Comparison of ENCODE assay signal across 11 cellular contexts in genomic region chr16:15493416-15494181, GRCh38. TPM values are rescaled to one million over a fixed set of nuclear protein-coding genes. Genes with fewer than 3 reads are reported as not detected.
DNase-seq lines count a peak whose midpoint lies in the region; ATAC-seq and TF ChIP-seq lines count a peak whose summit lies in the region.
"Had no signal": no experiment of that assay in that cellular context is flagged by ENCODE, and none has a peak within 500 bp of the region (broad histone marks: within the 10 kb centered on the region; RNA-seq: fewer than 3 reads in every experiment).

No MANE protein-coding gene starts in this region.

- H3K9me3 Mint-ChIP-seq in GM23338: peaks cover 2% of the 10 kb centered on the region; the same call in 2 of the 3 replicates
- no peaks in the 10 kb centered on the region for H3K9me3 Mint-ChIP-seq in activated CD4-positive, alpha-beta memory T cell treated with anti-CD3 and anti-CD28 coated beads, Interleukin-2, amount 10 ng/mL, durations not matched to agents 7 days and 5 days

- peak overlapping the region; percentile 21 for H3K4me3 ChIP-seq in GM23248
- no peak overlapping the region for H3K4me3 ChIP-seq in Panc1 (ENCODE audit: low read depth in 2 of 2, low read length in 2 of 2)
- no peak overlapping the region for H3K4me3 ChIP-seq in esophagus squamous epithelium
- no peak overlapping the region for H3K4me3 ChIP-seq in skeletal muscle cell (ENCODE audit: low read depth, low read length)
- H3K4me3 ChIP-seq in GM23338: no peak overlapping the region
- H3K4me3 ChIP-seq: cardiac muscle cell, prostate gland had no signal

- H3K36me3 ChIP-seq in GM23248 (ENCODE audit: low read depth): no peaks in the 10 kb centered on the region
- H3K36me3 ChIP-seq in Panc1 (ENCODE audit: control insufficient read depth, insufficient read depth, low read length): no peaks in the 10 kb centered on the region
- H3K36me3 ChIP-seq in esophagus squamous epithelium: no peaks in the 10 kb centered on the region
- no peaks in the 10 kb centered on the region for H3K36me3 ChIP-seq in GM23338 (ENCODE audit: insufficient read depth)
- H3K36me3 ChIP-seq: cardiac muscle cell, prostate gland had no signal

- 9 to 12% methylated on average over 10 of the region's 10 CpGs for WGBS in GM23248 (ENCODE audit: low coverage in 1 of 2, low lambda C conversion rate in 2 of 2, missing lambda C conversion rate in 2 of 2), 2 experiments
- 60 to 63% methylated on average over 10 of the region's 10 CpGs for WGBS in esophagus squamous epithelium, 2 donors

- TF ChIP-seq CTCF in Panc1 (IDR thresholded peaks at IDR 0.05) (no peak), esophagus squamous epithelium (IDR thresholded peaks at IDR 0.05) (no peak), GM23338 (conservative IDR thresholded peaks at IDR 0.05; ENCODE audit: low read depth in 2 of 2) (no peak)

- H3K4me1 Mint-ChIP-seq in GM23338: peaks cover 6% of the 10 kb centered on the region; the same call in 2 of the 3 replicates
- peaks cover 9% of the 10 kb centered on the region for H3K4me1 Mint-ChIP-seq in activated CD4-positive, alpha-beta memory T cell treated with anti-CD3 and anti-CD28 coated beads, Interleukin-2, amount 10 ng/mL, durations not matched to agents 7 days and 5 days

- POLR2A ChIA-PET in Panc1 (lab: Charles Lee): interaction anchor here (0.6 kb wide), 1 partner anchor 9 kb away, joined by 3 read pairs; no protein-coding TSS in a partner anchor
- POLR2A ChIA-PET in HEK293T (lab: Yijun Ruan, JAX): no interaction called here
- POLR2A ChIA-PET in activated CD4-positive, alpha-beta memory T cell treated with anti-CD3 and anti-CD28 coated beads, Interleukin-2, amount 10 ng/mL, durations not matched to agents 7 days and 5 days (lab: Charles Lee): no interaction called here

- TF ChIP-seq POLR2A in esophagus squamous epithelium (IDR thresholded peaks at IDR 0.05): no peak

- no peaks in the 10 kb centered on the region for H3K36me3 Mint-ChIP-seq in GM23338 (ENCODE audit: low read depth)
- no peaks in the 10 kb centered on the region for H3K36me3 Mint-ChIP-seq in activated CD4-positive, alpha-beta memory T cell treated with anti-CD3 and anti-CD28 coated beads, Interleukin-2, amount 10 ng/mL, durations not matched to agents 7 days and 5 days (ENCODE audit: low read depth)
- H3K36me3 Mint-ChIP-seq: WTC11 had no signal

- no peak overlapping the region for H3K27ac Mint-ChIP-seq in GM23338
- no peak overlapping the region for H3K27ac Mint-ChIP-seq in activated CD4-positive, alpha-beta memory T cell treated with anti-CD3 and anti-CD28 coated beads, Interleukin-2, amount 10 ng/mL, durations not matched to agents 7 days and 5 days
- H3K27ac Mint-ChIP-seq: WTC11 had no signal

- peak overlapping the region; percentile 61 for H3K9ac ChIP-seq in GM23248

- CTCF ChIA-PET in Panc1 (lab: Charles Lee) (no interaction called here), HEK293T (lab: Yijun Ruan, JAX) (no interaction called here)
- CTCF ChIA-PET in activated CD4-positive, alpha-beta memory T cell treated with anti-CD3 and anti-CD28 coated beads, Interleukin-2, amount 10 ng/mL, durations not matched to agents 7 days and 5 days (lab: Charles Lee): no interaction called here

- H3K79me2 ChIP-seq in GM23248 (ENCODE audit: insufficient read depth): peaks cover 73% of the 10 kb centered on the region
- no peaks in the 10 kb centered on the region for H3K79me2 ChIP-seq in GM23338 (replicated peaks; ENCODE audit: insufficient read depth)

- no peak for ATAC-seq in Panc1
- no peak for ATAC-seq in GM23338
- no peak for ATAC-seq in HG02571 (IDR thresholded peaks at IDR 0.05; ENCODE audit: unreplicated experiment)
- ATAC-seq: WTC11 had no signal

- H4K20me1 ChIP-seq in GM23248 (ENCODE audit: insufficient read depth) (no peaks in the 10 kb centered on the region), GM23338 (replicated peaks; ENCODE audit: insufficient read depth) (no peaks in the 10 kb centered on the region; the same call in 1 of the 2 replicates)

- H3K27ac ChIP-seq in GM23248 (peak overlapping the region; percentile 80), Panc1 (ENCODE audit: low read length) (peak overlapping the region; percentile 14; the same call in 1 of the 2 replicates), esophagus squamous epithelium (peak overlapping the region in 3 of 4 donors; percentile 54 to 66 (median 64)), GM23338 (ENCODE audit: low read depth) (no peak overlapping the region)
- H3K27ac ChIP-seq: cardiac muscle cell, prostate gland had no signal

- peaks cover 51% of the 10 kb centered on the region for H3F3A ChIP-seq in GM23248 (ENCODE audit: insufficient read depth)
- H3F3A ChIP-seq in GM23338 (replicated peaks; ENCODE audit: low read depth): no peaks in the 10 kb centered on the region

- intact Hi-C loops in Panc1 (cut with micrococcal nuclease; ENCODE audit: unreplicated experiment): no loop called here
- intact Hi-C loops in esophagus squamous epithelium (cut with DNase I): loop anchor here (10.0 kb wide), 1 partner anchor 69 kb away; no protein-coding TSS in a partner anchor

- peaks cover 47% of the 10 kb centered on the region for H3K4me1 ChIP-seq in GM23248 (ENCODE audit: insufficient read depth)
- peaks cover 21% of the 10 kb centered on the region for H3K4me1 ChIP-seq in Panc1 (ENCODE audit: control insufficient read depth, insufficient read depth, low read length)
- peaks cover 3 to 48% (median 21%) of the 10 kb centered on the region in 3 donors for H3K4me1 ChIP-seq in esophagus squamous epithelium
- H3K4me1 ChIP-seq in GM23338 (ENCODE audit: insufficient read depth): 0 out of 2 replicates have a peak, but pooled peaks cover 3% of the 10 kb centered on the region
- H3K4me1 ChIP-seq: prostate gland had no signal

- BruUV-seq in Panc1 (replicated peaks; lab: Mats Ljungman, UMichigan): no TSS peak

- DNase-seq in GM23248 (peak; percentile 88), Panc1 (ENCODE audit: low read depth, low spot score) (no peak), esophagus squamous epithelium (lab: John Stamatoyannopoulos, UW) (no peak), skeletal muscle cell (ENCODE audit: low read depth) (peak; percentile 36), HEK293T (ENCODE audit: extremely low spot score) (no peak), GM23338 (ENCODE audit: low spot score) (no peak)
- no peak for DNase-seq in activated CD4-positive, alpha-beta memory T cell treated with anti-CD3 and anti-CD28 coated beads, Interleukin-2, amount 10 ng/mL, durations not matched to agents 7 days and 5 days

- H3K4me3 Mint-ChIP-seq in GM23338: no peak overlapping the region
- H3K4me3 Mint-ChIP-seq in activated CD4-positive, alpha-beta memory T cell treated with anti-CD3 and anti-CD28 coated beads, Interleukin-2, amount 10 ng/mL, durations not matched to agents 7 days and 5 days: no peak overlapping the region
- H3K4me3 Mint-ChIP-seq: WTC11 had no signal

- peaks cover 3% of the 10 kb centered on the region for H3K27me3 Mint-ChIP-seq in GM23338 (ENCODE audit: insufficient read depth, low read depth, poor library complexity)
- no peaks in the 10 kb centered on the region for H3K27me3 Mint-ChIP-seq in activated CD4-positive, alpha-beta memory T cell treated with anti-CD3 and anti-CD28 coated beads, Interleukin-2, amount 10 ng/mL, durations not matched to agents 7 days and 5 days

- H2AFZ ChIP-seq in GM23248: no peak overlapping the region
- no peak overlapping the region for H2AFZ ChIP-seq in GM23338

- H3K9me2 ChIP-seq in GM23248 (ENCODE audit: insufficient read depth) (peaks cover 4% of the 10 kb centered on the region; the same call in 1 of the 2 replicates), GM23338 (ENCODE audit: insufficient read depth) (0 out of 2 replicates have a peak, but pooled peaks cover 3% of the 10 kb centered on the region)

- peak overlapping the region; percentile 82 for H3K4me2 ChIP-seq in GM23248 (ENCODE audit: unreplicated experiment)
- no peak overlapping the region for H3K4me2 ChIP-seq in GM23338

- H3K27me3 ChIP-seq in GM23248 (replicated peaks; ENCODE audit: insufficient read depth) (no peaks in the 10 kb centered on the region), Panc1 (ENCODE audit: control insufficient read depth, insufficient read depth, low read length) (no peaks in the 10 kb centered on the region), esophagus squamous epithelium (no peaks in the 10 kb centered on the region), GM23338 (ENCODE audit: insufficient read depth) (no peaks in the 10 kb centered on the region)
- H3K27me3 ChIP-seq: cardiac muscle cell had no signal

- H3K9me3 ChIP-seq in GM23248 (ENCODE audit: low read depth): no peaks in the 10 kb centered on the region
- H3K9me3 ChIP-seq in Panc1 (ENCODE audit: control insufficient read depth, insufficient read depth, low read depth, low read length): no peaks in the 10 kb centered on the region
- no peaks in the 10 kb centered on the region for H3K9me3 ChIP-seq in esophagus squamous epithelium
- H3K9me3 ChIP-seq: prostate gland had no signal

- in situ Hi-C loops in GM23248 (cut with MboI) (no loop called here), Panc1 (cut with HindIII; ENCODE audit: low pct_unique_long_range_greater_than_20kb, low sequenced_read_pairs) (no loop called here)

TF ChIP-seq in HEK293T, 16 proteins besides CTCF, POLR2A, EP300 and RAD21 (continues in another document):
- no peak for TF ChIP-seq FOXK2 (IDR thresholded peaks at IDR 0.05)
- no peak for TF ChIP-seq ZNF384 (IDR thresholded peaks at IDR 0.05)
- no peak for TF ChIP-seq SUZ12 (IDR thresholded peaks at IDR 0.05)
- no peak for TF ChIP-seq CTBP1 (IDR thresholded peaks at IDR 0.05; ENCODE audit: borderline replicate concordance)
- no peak for TF ChIP-seq ELF4 (IDR thresholded peaks at IDR 0.05)
- no peak for TF ChIP-seq TARDBP (IDR thresholded peaks at IDR 0.05)
- TF ChIP-seq FOXA1 (IDR thresholded peaks at IDR 0.05): no peak
- TF ChIP-seq NFRKB (IDR thresholded peaks at IDR 0.05): no peak

RNA-seq across cellular contexts. Expression of gene BMERB1, which starts 59.2 kb away (rescaled TPM):
- total RNA-seq in GM23248 (2014; rRNA removed; shearing (Covaris generic)): 62.3 and 94.1 TPM in 2 replicates
- polyA plus RNA-seq in GM23248 (2016; fragmentation: Nextera tagmentation; extraction: Ambion mirVana) (55.2 and 56.3 TPM in 2 replicates), GM23338 (2016; fragmentation: Nextera tagmentation; extraction: Ambion mirVana) (21.8 and 28.1 TPM in 2 replicates)
- total RNA-seq in Panc1 (2021; ENCODE audit: unreplicated experiment) (80.0 TPM), esophagus squamous epithelium (10 to 100 TPM in 2 of 4 donors, 1 to 10 TPM in 2; 3.4 to 38.1 (median 14.9) TPM)
- polyA plus RNA-seq in Panc1 (2012; ENCODE audit: insufficient read length): 92.6 TPM
- 16.5 and 17.3 TPM in 2 replicates for total RNA-seq in GM23338 (2014; rRNA removed; shearing (Covaris generic))
- 1 to 10 TPM; 4.7 to 6.4 TPM for total RNA-seq in activated CD4-positive, alpha-beta memory T cell treated with anti-CD3 and anti-CD28 coated beads, Interleukin-2, amount 10 ng/mL, durations not matched to agents 7 days and 5 days

Comparison
In these comparisons a context has a peak if more than half of its experiments do, and no peak if none do; other contexts are left out.
1. DNase-seq: peak in GM23248 (single experiment) and skeletal muscle cell (single experiment); none in Panc1 (single experiment), esophagus squamous epithelium (single experiment), HEK293T (single experiment), GM23338 (single experiment) and activated CD4-positive, alpha-beta memory T cell treated with anti-CD3 and anti-CD28 coated beads, Interleukin-2, amount 10 ng/mL, durations not matched to agents 7 days and 5 days (single experiment).